ENCODE assay signal across 9 cellular contexts in genomic region chr6:88166493-88166900, GRCh38. TPM values are rescaled to one million over a fixed set of nuclear protein-coding genes. Genes with fewer than 3 reads are reported as not detected.
A peak's percentile ranks its signal among the peaks of the same experiment; 100 is the strongest.
DNase-seq lines count a peak whose midpoint lies in the region; TF ChIP-seq lines count a peak whose summit lies in the region.
"Had no signal": no experiment of that assay in that cellular context is flagged by ENCODE, and none has a peak within 500 bp of the region (broad histone marks: within the 10 kb centered on the region; RNA-seq: fewer than 3 reads in every experiment).

No MANE protein-coding gene starts in this region.

- peak overlapping the region; percentile 49 for H3K4me3 ChIP-seq in HEK293 (ENCODE audit: low read depth, low read length)
- H3K4me3 ChIP-seq in SJSA1, result peak overlapping the region; percentile 43
- peak overlapping the region; percentile 59 to 71 (median 64) for H3K4me3 ChIP-seq in esophagus muscularis mucosa
- peak overlapping the region; percentile 47 to 79 for H3K4me3 ChIP-seq in neuronal stem cell (ENCODE audit: low read length in 2 of 2)

- no peak overlapping the region for H4K8ac ChIP-seq in neuronal stem cell (ENCODE audit: low read depth, low read length)

- peak overlapping the region; percentile 99 for H2AFZ ChIP-seq in neuronal stem cell (ENCODE audit: low read length)

- H2AK5ac ChIP-seq in neuronal stem cell (ENCODE audit: low read depth, low read length), result no peak overlapping the region

- no peak overlapping the region for H2BK12ac ChIP-seq in neuronal stem cell (ENCODE audit: low read length)

- peak overlapping the region; percentile 73 for H2BK15ac ChIP-seq in neuronal stem cell (ENCODE audit: low read length)

- no peak for TF ChIP-seq POLR2A in esophagus muscularis mucosa (IDR thresholded peaks at IDR 0.05; ENCODE audit: low read depth)

- POLR2A ChIA-PET in HEK293 (lab: Yijun Ruan, JAX), result interaction anchor here (1.1 kb wide), 1 partner anchor 221 kb away, joined by 3 read pairs; no protein-coding TSS in a partner anchor

- TF ChIP-seq CTCF in HEK293 (tag by site-specific recombination; IDR thresholded peaks at IDR 0.05) (no peak), esophagus muscularis mucosa (IDR thresholded peaks at IDR 0.05) (no peak)

- TF ChIP-seq EP300 in esophagus muscularis mucosa (IDR thresholded peaks at IDR 0.05), result no peak

- H2BK120ac ChIP-seq in neuronal stem cell (ENCODE audit: low read depth, low read length), result peak overlapping the region; percentile 52

- H3K4me1 ChIP-seq in HEK293 (ENCODE audit: control insufficient read depth, insufficient read depth, low read length) (0 out of 2 replicates have a peak, but pooled peaks cover 4% of the 10 kb centered on the region), SJSA1 (replicated peaks) (peaks cover 16% of the 10 kb centered on the region), esophagus muscularis mucosa (peaks cover 19 to 25% (median 23%) of the 10 kb centered on the region in 4 donors), neuronal stem cell (ENCODE audit: control insufficient read depth in 2 of 2, insufficient read depth in 1 of 2, low read depth in 1 of 2, low read length in 2 of 2) (peaks cover 2 to 4% of the 10 kb centered on the region in 2 donors)

- DNase-seq in DMS 273 (lab: John Stamatoyannopoulos, UW; ENCODE audit: unreplicated experiment), result peak; percentile 72
- DNase-seq in DMS 273 treated with DMSO at 0.1 percent for 48 hours (lab: John Stamatoyannopoulos, UW), result no peak
- no peak for DNase-seq in SJSA1 (ENCODE audit: low read depth in 1 of 2, low spot score in 2 of 2)
- DNase-seq in esophagus muscularis mucosa (ENCODE audit: extremely low spot score), result no peak
- no peak for DNase-seq in neuronal stem cell (ENCODE audit: low spot score)
- no peak for DNase-seq in hepatic stellate cell (ENCODE audit: low spot score)
- DNase-seq in posterior cingulate gyrus, result no peak

- H3K27me3 ChIP-seq in SJSA1 (replicated peaks) (peaks cover 62% of the 10 kb centered on the region), esophagus muscularis mucosa (peaks cover 5 to 65% (median 29%) of the 10 kb centered on the region in 4 donors), neuronal stem cell (ENCODE audit: control insufficient read depth in 3 of 3, insufficient read depth in 3 of 3, low read depth in 1 of 3, low read length in 3 of 3) (peaks cover 7 to 77% (median 31%) of the 10 kb centered on the region in 3 experiments)

- no peak overlapping the region for H2BK5ac ChIP-seq in neuronal stem cell (ENCODE audit: low read length)

- H4K91ac ChIP-seq in neuronal stem cell (ENCODE audit: low read depth, low read length, poor library complexity), result no peak overlapping the region

- peak overlapping the region; percentile 87 for H3K9ac ChIP-seq in neuronal stem cell (ENCODE audit: low read depth, low read length, poor library complexity)

- H3K79me1 ChIP-seq in neuronal stem cell (ENCODE audit: low read depth, low read length), result no peaks in the 10 kb centered on the region

- CTCF ChIA-PET in HEK293 (lab: Yijun Ruan, JAX), result no interaction called here

- peak overlapping the region; percentile 94 for H3K18ac ChIP-seq in neuronal stem cell (ENCODE audit: low read length)

- H3K4ac ChIP-seq in neuronal stem cell (ENCODE audit: low read length), result peak overlapping the region; percentile 53

- no peaks in the 10 kb centered on the region for H3K9me3 ChIP-seq in HEK293 (ENCODE audit: control insufficient read depth, insufficient read depth, low read depth, low read length)
- peaks cover 10% of the 10 kb centered on the region for H3K9me3 ChIP-seq in SJSA1 (replicated peaks)
- H3K9me3 ChIP-seq in esophagus muscularis mucosa, result no peaks in the 10 kb centered on the region
- no peaks in the 10 kb centered on the region for H3K9me3 ChIP-seq in neuronal stem cell (replicated peaks in 1 of 2; ENCODE audit: control insufficient read depth in 2 of 2, insufficient read depth in 1 of 2, low read depth in 1 of 2, low read length in 2 of 2)

- intact Hi-C loops in esophagus muscularis mucosa (cut with DNase I) (no loop called here), posterior cingulate gyrus (cut with DNase I) (loop anchor here (10.0 kb wide), 1 partner anchor 232 kb away; no protein-coding TSS in a partner anchor)

- H3K4me2 ChIP-seq in neuronal stem cell (ENCODE audit: insufficient read depth, low read length, poor library complexity, severe bottlenecking), result peak overlapping the region; percentile 91

- H3K27ac ChIP-seq in HEK293 (ENCODE audit: extremely low read depth, low read depth, low read length), result peak overlapping the region; percentile 62; the same call in 1 of the 2 replicates
- no peak overlapping the region for H3K27ac ChIP-seq in SJSA1
- peak overlapping the region; percentile 44 to 66 (median 51) for H3K27ac ChIP-seq in esophagus muscularis mucosa (replicated peaks in 1 of 4)
- H3K27ac ChIP-seq in neuronal stem cell (replicated peaks; ENCODE audit: low read length), result no peak overlapping the region
- H3K27ac ChIP-seq: 22Rv1 had no signal

- WGBS in esophagus muscularis mucosa, result 0% methylated on average over 12 of the region's 44 CpGs
- WGBS in neuronal stem cell (ENCODE audit: extremely low coverage in 2 of 2, insufficient read length in 2 of 2, insufficient replicate concordance in 1 of 2), 2 donors, result no CpG with 5 or more reads among the region's 44 CpGs

- peak overlapping the region; percentile 77 for H3K14ac ChIP-seq in neuronal stem cell (ENCODE audit: low read length)

- no peaks in the 10 kb centered on the region for H3K36me3 ChIP-seq in HEK293 (ENCODE audit: control insufficient read depth in 2 of 2, insufficient read depth in 1 of 2, low read length in 2 of 2)
- H3K36me3 ChIP-seq in SJSA1, result no peaks in the 10 kb centered on the region
- H3K36me3 ChIP-seq in esophagus muscularis mucosa, result no peaks in the 10 kb centered on the region
- no peaks in the 10 kb centered on the region for H3K36me3 ChIP-seq in neuronal stem cell (replicated peaks in 1 of 2; ENCODE audit: control insufficient read depth in 2 of 2, insufficient read depth in 2 of 2, low read length in 2 of 2)

- peak overlapping the region; percentile 8 for H3K23ac ChIP-seq in neuronal stem cell (ENCODE audit: low read depth, low read length, poor library complexity)

TF ChIP-seq in HEK293, 187 proteins besides CTCF, POLR2A, EP300 and RAD21 (continues in another document):
- 0 out of 2 replicates have a peak, but pooled peaks have one; percentile 20 for TF ChIP-seq BCL11A (tag by site-specific recombination; IDR thresholded peaks at IDR 0.05; ENCODE audit: low read depth)
- peak; percentile 40; the same call in 1 of the 2 replicates for TF ChIP-seq ZIC2 (tag by site-specific recombination; IDR thresholded peaks at IDR 0.05)
- TF ChIP-seq ZNF24 (tag by site-specific recombination; IDR thresholded peaks at IDR 0.05), result 0 out of 2 replicates have a peak, but pooled peaks have one; percentile 22
- no peak for TF ChIP-seq ZNF10 (tag by site-specific recombination; IDR thresholded peaks at IDR 0.05)
- no peak for TF ChIP-seq ZNF548 (tag by site-specific recombination; IDR thresholded peaks at IDR 0.05)
- peak; percentile 97 for TF ChIP-seq ZNF777 (tag by site-specific recombination; IDR thresholded peaks at IDR 0.05; ENCODE audit: borderline replicate concordance)
- TF ChIP-seq ZNF501 (tag by site-specific recombination; IDR thresholded peaks at IDR 0.05), result peak; percentile 39; the same call in 1 of the 2 replicates
- TF ChIP-seq SP7 (tag by site-specific recombination; IDR thresholded peaks at IDR 0.05), result peak; percentile 40; the same call in 1 of the 2 replicates
- TF ChIP-seq ZFP41 (tag by site-specific recombination; IDR thresholded peaks at IDR 0.05; ENCODE audit: borderline replicate concordance), result no peak
- 0 out of 2 replicates have a peak, but pooled peaks have one; percentile 61 for TF ChIP-seq ZBTB7A (tag by site-specific recombination; IDR thresholded peaks at IDR 0.05; ENCODE audit: low read depth)
- TF ChIP-seq ZNF449 (tag by site-specific recombination; IDR thresholded peaks at IDR 0.05), result no peak
- peak; percentile 60; the same call in 1 of the 2 replicates for TF ChIP-seq HOXC10 (CRISPR knock-in tag; IDR thresholded peaks at IDR 0.05)
- TF ChIP-seq RBAK (tag by site-specific recombination; IDR thresholded peaks at IDR 0.05), result no peak
- peak; percentile 31 for TF ChIP-seq ZNF335 (tag by site-specific recombination; conservative IDR thresholded peaks at IDR 0.05)
- peak; percentile 84 for TF ChIP-seq ZBTB48 (tag by site-specific recombination; IDR thresholded peaks at IDR 0.05)
- TF ChIP-seq ZNF76 (tag by site-specific recombination; IDR thresholded peaks at IDR 0.05; ENCODE audit: borderline replicate concordance, low read depth), result no peak; the same call in 1 of the 2 replicates
- peak; percentile 76 for TF ChIP-seq EGR2 (tag by site-specific recombination; IDR thresholded peaks at IDR 0.05; ENCODE audit: low read depth)
- peak; percentile 74 for TF ChIP-seq ZNF513 (tag by site-specific recombination; IDR thresholded peaks at IDR 0.05)

RNA-seq across cellular contexts. Expression of gene CNR1, which starts 0.3 kb away (rescaled TPM):
- 0.24 and 0.50 TPM in 2 replicates for total RNA-seq in SJSA1 (2014; rRNA removed; shearing (Covaris generic))
- 10 to 100 TPM in 3 of 4 donors, 1 to 10 TPM in 1; 7.1 to 25.7 (median 18.2) TPM for total RNA-seq in esophagus muscularis mucosa
- 0.53 TPM for polyA plus RNA-seq in neuronal stem cell (2013, experiment 1 of 2)
- polyA plus RNA-seq in neuronal stem cell (2013, experiment 2 of 2), result 0.64 TPM

Comparison
In these comparisons a context has a peak if more than half of its experiments do, and no peak if none do; other contexts are left out.
1. H3K27ac ChIP-seq: peak in HEK293 (single experiment) and esophagus muscularis mucosa (4 of 4); none in SJSA1 (single experiment) and neuronal stem cell (single experiment).
2. Peak in every context shown above with its lines, with median percentiles within 50 percentile points of each other: H3K4me3 ChIP-seq.